ENCODE assay signal across 9 cellular contexts in the genomic region with DNA sequence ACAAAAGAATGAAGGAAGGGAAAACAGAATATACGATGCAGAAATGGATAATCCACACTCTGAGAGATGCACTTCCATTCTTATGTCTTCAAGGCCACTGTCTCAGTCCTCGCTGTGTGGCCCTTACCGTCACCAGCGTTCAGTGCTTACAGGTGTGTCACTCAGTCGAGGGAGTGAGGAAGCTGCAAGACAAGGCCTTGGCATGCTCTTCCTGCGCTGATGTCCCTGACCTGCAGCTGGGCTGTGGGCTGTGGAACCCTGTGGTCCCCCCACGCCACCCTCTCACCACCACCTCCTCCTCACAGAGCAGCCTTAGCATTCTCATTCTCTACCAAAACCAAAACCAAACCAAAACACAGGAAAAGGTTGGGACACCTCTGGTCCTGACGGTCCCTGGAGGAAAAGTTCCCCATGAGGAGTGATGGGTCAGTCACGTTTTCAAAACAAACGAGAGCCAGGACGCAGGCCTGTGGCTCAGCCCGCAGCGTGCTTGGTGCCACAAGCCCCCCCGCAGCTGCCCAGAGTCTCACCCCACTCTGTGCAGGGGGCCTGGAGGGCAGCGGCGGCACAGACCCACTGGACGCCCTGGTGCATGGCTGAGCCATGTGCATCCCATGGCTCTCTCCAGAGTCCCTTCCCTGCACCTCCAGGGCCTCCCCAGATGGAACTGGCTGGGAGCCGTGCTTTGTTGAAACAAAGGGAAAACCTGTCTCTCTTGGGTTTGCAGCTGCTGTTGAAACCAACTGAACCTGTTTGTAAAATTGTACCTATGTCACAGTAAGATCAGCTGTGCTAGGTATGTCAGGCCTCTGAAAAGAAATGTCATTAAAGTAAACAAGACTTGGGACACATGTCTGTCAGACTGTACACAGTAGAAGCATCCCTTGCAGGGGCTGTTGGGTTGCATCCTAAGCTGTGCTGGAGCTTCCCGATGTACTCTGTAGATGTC. TPM values are rescaled to one million over a fixed set of nuclear protein-coding genes. Genes with fewer than 3 reads are reported as not detected.
DNase-seq lines count a peak whose midpoint lies in the region; ATAC-seq, FAIRE-seq and TF ChIP-seq lines count a peak whose summit lies in the region.
"Had no signal": no experiment of that assay in that cellular context is flagged by ENCODE, and none has a peak within 500 bp of the region (broad histone marks: within the 10 kb centered on the region; RNA-seq: fewer than 3 reads in every experiment).

No MANE protein-coding gene starts in this region.

- no peak for TF ChIP-seq POLR2A in right lobe of liver (IDR thresholded peaks at IDR 0.05)
- no peak for TF ChIP-seq POLR2A in tibial nerve (IDR thresholded peaks at IDR 0.05)

- H3K4me1 Mint-ChIP-seq in activated T-cell treated with anti-CD3 and anti-CD28 coated beads, Interleukin-2, amount 50 U/mL, for 4 hours (ENCODE audit: low read depth) = peaks cover 97% of the 10 kb centered on the region

- ATAC-seq in activated T-cell treated with anti-CD3 and anti-CD28 coated beads, Interleukin-2, amount 50 U/mL, for 4 hours = no peak
- ATAC-seq in activated naive CD4-positive, alpha-beta T cell treated with anti-CD3 and anti-CD28 coated beads, Interleukin-2, amount 50 U/mL, for 72 hours = no peak
- no peak for ATAC-seq in right lobe of liver
- ATAC-seq in HG02870 (IDR thresholded peaks at IDR 0.05; ENCODE audit: unreplicated experiment) = no peak

- no peaks in the 10 kb centered on the region for H3K9me3 Mint-ChIP-seq in activated T-cell treated with anti-CD3 and anti-CD28 coated beads, Interleukin-2, amount 50 U/mL, for 4 hours
- no peaks in the 10 kb centered on the region for H3K9me3 Mint-ChIP-seq in activated naive CD4-positive, alpha-beta T cell treated with anti-CD3 and anti-CD28 coated beads, Interleukin-2, amount 50 U/mL, for 72 hours

- FAIRE-seq in frontal cortex (lab: Jason Lieb, UNC) = no peak

- H3K4me3 ChIP-seq in right lobe of liver = no peak overlapping the region
- H3K4me3 ChIP-seq in tibial nerve = peak overlapping the region in 1 of 4 donors; percentile 14

- no peak for DNase-seq in activated T-cell treated with anti-CD3 and anti-CD28 coated beads, Interleukin-2, amount 50 U/mL, for 4 hours
- DNase-seq in activated T-cell treated with anti-CD3 and anti-CD28 coated beads, Interleukin-2, amount 50 U/mL, for 48 hours = no peak
- DNase-seq in activated naive CD4-positive, alpha-beta T cell treated with anti-CD3 and anti-CD28 coated beads, Interleukin-2, amount 50 U/mL, for 72 hours (ENCODE audit: low spot score in 2 of 2) = no peak
- DNase-seq in right lobe of liver (no peak), tibial nerve (ENCODE audit: low spot score in 2 of 2) (no peak), HK-2 (ENCODE audit: unreplicated experiment) (no peak), frontal cortex (ENCODE audit: low spot score in 2 of 2) (no peak)

- H3K27ac ChIP-seq in right lobe of liver (peak overlapping the region; percentile 18 to 75 (median 56)), tibial nerve (peak overlapping the region in 3 of 4 donors; percentile 67 to 87 (median 79))
- H3K27ac ChIP-seq: foreskin keratinocyte had no signal

- H3K4me1 ChIP-seq in right lobe of liver = no peaks in the 10 kb centered on the region
- peaks cover 0 to 24% (median 18%) of the 10 kb centered on the region in 4 donors for H3K4me1 ChIP-seq in tibial nerve
- H3K4me1 ChIP-seq: foreskin keratinocyte had no signal

- no peak for TF ChIP-seq EP300 in tibial nerve (IDR thresholded peaks at IDR 0.05)

- H3K36me3 ChIP-seq in right lobe of liver = peaks cover 0 to 12% (median 1%) of the 10 kb centered on the region in 4 donors
- peaks cover 0 to 23% (median 0%) of the 10 kb centered on the region in 3 donors for H3K36me3 ChIP-seq in tibial nerve

- WGBS in right lobe of liver (ENCODE audit: insufficient coverage, low coverage, low lambda C conversion rate, missing lambda C conversion rate) = 79% methylated on average over 6 of the region's 19 CpGs
- 86 to 87% methylated on average over 19 of the region's 19 CpGs for WGBS in tibial nerve, 2 donors

- H3K36me3 Mint-ChIP-seq in activated T-cell treated with anti-CD3 and anti-CD28 coated beads, Interleukin-2, amount 50 U/mL, for 4 hours (ENCODE audit: insufficient read depth) = peaks cover 43% of the 10 kb centered on the region
- H3K36me3 Mint-ChIP-seq in activated naive CD4-positive, alpha-beta T cell treated with anti-CD3 and anti-CD28 coated beads, Interleukin-2, amount 50 U/mL, for 72 hours = peaks cover 30 to 34% of the 10 kb centered on the region in 2 donors

- TF ChIP-seq CTCF in right lobe of liver (IDR thresholded peaks at IDR 0.05) (no peak), tibial nerve (IDR thresholded peaks at IDR 0.05) (no peak)

- intact Hi-C loops in right lobe of liver (cut with DNase I) = no loop called here

- H3K9me3 ChIP-seq in right lobe of liver (no peaks in the 10 kb centered on the region), tibial nerve (no peaks in the 10 kb centered on the region)

- H3K4me3 Mint-ChIP-seq in activated T-cell treated with anti-CD3 and anti-CD28 coated beads, Interleukin-2, amount 50 U/mL, for 4 hours = peak overlapping the region; percentile 66

- no peaks in the 10 kb centered on the region for H3K27me3 Mint-ChIP-seq in activated T-cell treated with anti-CD3 and anti-CD28 coated beads, Interleukin-2, amount 50 U/mL, for 4 hours (ENCODE audit: low read depth)

- H3K27me3 ChIP-seq in right lobe of liver (no peaks in the 10 kb centered on the region), tibial nerve (no peaks in the 10 kb centered on the region)
- H3K27me3 ChIP-seq: foreskin keratinocyte had no signal

- H3K27ac Mint-ChIP-seq in activated naive CD4-positive, alpha-beta T cell treated with anti-CD3 and anti-CD28 coated beads, Interleukin-2, amount 50 U/mL, for 72 hours = peak overlapping the region; percentile 98 to 100

RNA-seq across cellular contexts. Expression of a gene that starts 48.3 kb away (rescaled TPM):
- total RNA-seq in activated T-cell treated with anti-CD3 and anti-CD28 coated beads, Interleukin-2, amount 50 U/mL, for 4 hours = 10 to 100 TPM; 48.6 to 86.8 (median 65.7) TPM
- 10 to 100 TPM; 55.0 to 55.4 TPM for total RNA-seq in activated naive CD4-positive, alpha-beta T cell treated with anti-CD3 and anti-CD28 coated beads, Interleukin-2, amount 50 U/mL, for 72 hours
- total RNA-seq in right lobe of liver (1 to 10 TPM in 3 of 6 experiments, under 1 TPM in 3; 0.26 to 3.2 (median 1.0) TPM), tibial nerve (10 to 100 TPM in 3 of 4 donors, 1 to 10 TPM in 1; 6.3 to 20.4 (median 13.1) TPM), frontal cortex (0.82 TPM)
- total RNA-seq: foreskin keratinocyte had no signal
